Comparison of ENCODE assay signal across 27 cellular contexts in the genomic region with DNA sequence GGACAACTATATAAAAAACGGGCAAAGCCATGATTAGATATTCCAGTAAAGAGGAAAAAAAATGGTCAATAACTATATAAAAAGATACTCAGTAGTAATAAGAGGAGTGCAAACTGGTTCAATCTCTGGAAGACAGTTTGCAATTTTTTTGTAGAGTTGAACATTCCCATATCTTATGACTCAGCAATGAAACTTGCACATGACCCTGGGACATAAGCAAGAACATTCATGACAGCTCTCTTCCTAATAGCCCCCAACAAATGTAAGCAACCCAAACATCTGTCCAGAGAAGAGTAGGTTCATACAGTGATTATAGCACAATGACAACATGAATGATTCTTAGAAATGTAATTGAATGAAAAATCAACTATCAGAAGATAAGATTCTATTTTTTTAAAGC. TPM values are rescaled to one million over a fixed set of nuclear protein-coding genes. Genes with fewer than 3 reads are reported as not detected.
A peak's percentile ranks its signal among the peaks of the same experiment; 100 is the strongest.
DNase-seq lines count a peak whose midpoint lies in the region; ATAC-seq, FAIRE-seq and TF ChIP-seq lines count a peak whose summit lies in the region.
"Had no signal": no experiment of that assay in that cellular context is flagged by ENCODE, and none has a peak within 500 bp of the region (broad histone marks: within the 10 kb centered on the region; RNA-seq: fewer than 3 reads in every experiment).

No MANE protein-coding gene starts in this region.

- no peaks in the 10 kb centered on the region for H4K20me1 ChIP-seq in endothelial cell of umbilical vein (replicated peaks; ENCODE audit: control insufficient read depth, extremely low read depth, insufficient read depth, low read length)

- H3K27ac Mint-ChIP-seq in activated naive CD8-positive, alpha-beta T cell treated with anti-CD3 and anti-CD28 coated beads, Interleukin-2, amount 50 U/mL, for 24 hours: no peak overlapping the region
- no peak overlapping the region for H3K27ac Mint-ChIP-seq in HFFc6
- H3K27ac Mint-ChIP-seq: GM23338 had no signal

- H3K4me1 ChIP-seq in endothelial cell of umbilical vein (ENCODE audit: control insufficient read depth, extremely low read depth, insufficient read depth, low read length) (peaks cover 19% of the 10 kb centered on the region), upper lobe of left lung (no peaks in the 10 kb centered on the region)
- H3K4me1 ChIP-seq: BE2C had no signal

- peaks cover 8% of the 10 kb centered on the region for H3K9me3 Mint-ChIP-seq in activated naive CD8-positive, alpha-beta T cell treated with anti-CD3 and anti-CD28 coated beads, Interleukin-2, amount 50 U/mL, for 24 hours
- no peaks in the 10 kb centered on the region for H3K9me3 Mint-ChIP-seq in HFFc6

- FAIRE-seq in GM12892 (lab: Jason Lieb, UNC) (peak; percentile 44), endothelial cell of umbilical vein (lab: Jason Lieb, UNC) (peak; percentile 35)
- FAIRE-seq: A204.1, GM12878, GM18507, H54, HTR-8/SVneo had no signal

- TF ChIP-seq EP300 in upper lobe of left lung (IDR thresholded peaks at IDR 0.05): no peak

- no peaks in the 10 kb centered on the region for H3K9me3 ChIP-seq in endothelial cell of umbilical vein (replicated peaks; ENCODE audit: control insufficient read depth, insufficient read depth, low read length)
- H3K9me3 ChIP-seq in upper lobe of left lung: peaks cover 0 to 6% (median 2%) of the 10 kb centered on the region in 4 donors
- H3K9me3 ChIP-seq: BE2C had no signal

- peaks cover 5% of the 10 kb centered on the region for H3K27me3 Mint-ChIP-seq in activated naive CD8-positive, alpha-beta T cell treated with anti-CD3 and anti-CD28 coated beads, Interleukin-2, amount 50 U/mL, for 24 hours
- peaks cover 24% of the 10 kb centered on the region for H3K27me3 Mint-ChIP-seq in HFFc6 (ENCODE audit: insufficient read depth)

- TF ChIP-seq CTCF in endothelial cell of umbilical vein (IDR thresholded peaks at IDR 0.05; ENCODE audit: extremely low read depth in 1 of 2, insufficient read depth in 1 of 2, low read depth in 1 of 2, low read length in 2 of 2) (no peak), upper lobe of left lung (IDR thresholded peaks at IDR 0.05) (no peak), HFFc6 (IDR thresholded peaks at IDR 0.05) (no peak)

- CTCF ChIA-PET in endothelial cell of umbilical vein (lab: Charles Lee): interaction anchor here (0.6 to 1.5 kb wide), 9 partner anchors 9 to 86 kb away, joined by 3 to 5 read pairs (median 3); no protein-coding TSS in a partner anchor

- dilution Hi-C loops in endothelial cell of umbilical vein (cut with MboI; ENCODE audit: extremely low pct_ligation_motif_present, low sequenced_read_pairs): no loop called here

- H3K79me2 ChIP-seq in endothelial cell of umbilical vein (ENCODE audit: control insufficient read depth, insufficient read depth, low read length): no peaks in the 10 kb centered on the region

- no peak overlapping the region for H3K4me2 ChIP-seq in endothelial cell of umbilical vein (ENCODE audit: insufficient read depth, low read length)
- H3K4me2 ChIP-seq: GM23338 had no signal

- H3K4me3 ChIP-seq in endothelial cell of umbilical vein (replicated peaks in 1 of 3; ENCODE audit: insufficient read depth in 1 of 3, low read depth in 1 of 3, low read length in 3 of 3) (no peak overlapping the region), upper lobe of left lung (no peak overlapping the region)
- H3K4me3 ChIP-seq: GM12878, GM23338 had no signal

- no peak overlapping the region for H3K9ac ChIP-seq in endothelial cell of umbilical vein (replicated peaks; ENCODE audit: extremely low read depth, insufficient read depth, low read length)

- TF ChIP-seq POLR2A in GM12892 (IDR thresholded peaks at IDR 0.05; ENCODE audit: low read depth, low read length): no peak
- TF ChIP-seq POLR2A in endothelial cell of umbilical vein (IDR thresholded peaks at IDR 0.05; ENCODE audit: low read depth, low read length): no peak
- TF ChIP-seq POLR2A in upper lobe of left lung (IDR thresholded peaks at IDR 0.05): no peak

- H3K4me1 Mint-ChIP-seq in activated naive CD8-positive, alpha-beta T cell treated with anti-CD3 and anti-CD28 coated beads, Interleukin-2, amount 50 U/mL, for 24 hours: no peaks in the 10 kb centered on the region
- no peaks in the 10 kb centered on the region for H3K4me1 Mint-ChIP-seq in HFFc6 (ENCODE audit: low read depth)
- H3K4me1 Mint-ChIP-seq: GM23338 had no signal

- H3K36me3 Mint-ChIP-seq in activated naive CD8-positive, alpha-beta T cell treated with anti-CD3 and anti-CD28 coated beads, Interleukin-2, amount 50 U/mL, for 24 hours (ENCODE audit: low read depth): no peaks in the 10 kb centered on the region
- H3K36me3 Mint-ChIP-seq in HFFc6 (ENCODE audit: low read depth): no peaks in the 10 kb centered on the region

- no peaks in the 10 kb centered on the region for H3K9me1 ChIP-seq in endothelial cell of umbilical vein (replicated peaks; ENCODE audit: control insufficient read depth, extremely low read depth, insufficient read depth, low read length)

- BruUV-seq in endothelial cell of umbilical vein (replicated peaks; lab: Mats Ljungman, UMichigan): no TSS peak

- no peak overlapping the region for H3K4me3 Mint-ChIP-seq in activated naive CD8-positive, alpha-beta T cell treated with anti-CD3 and anti-CD28 coated beads, Interleukin-2, amount 50 U/mL, for 24 hours
- no peak overlapping the region for H3K4me3 Mint-ChIP-seq in HFFc6
- H3K4me3 Mint-ChIP-seq: CD4-positive, CD25-positive, alpha-beta regulatory T cell; CD8-positive, alpha-beta memory T cell; GM23338 had no signal

- WGBS in upper lobe of left lung, 2 donors: 82 to 88% methylated on average over 1 of the region's 1 CpG

- no peak for ATAC-seq in upper lobe of left lung (ENCODE audit: low FRiP score in 2 of 2)
- ATAC-seq in activated naive CD8-positive, alpha-beta T cell treated with anti-CD3 and anti-CD28 coated beads, Interleukin-2, amount 50 U/mL, for 24 hours: no peak
- ATAC-seq: GM12878, GM23338 had no signal

- H3K27ac ChIP-seq in endothelial cell of umbilical vein (ENCODE audit: insufficient read depth, low read depth, low read length) (no peak overlapping the region), upper lobe of left lung (no peak overlapping the region)

- intact Hi-C loops in endothelial cell of umbilical vein (cut with micrococcal nuclease): no loop called here

- H3K27me3 ChIP-seq in endothelial cell of umbilical vein (ENCODE audit: control insufficient read depth in 2 of 2, insufficient read depth in 2 of 2, low read length in 2 of 2) (no peaks in the 10 kb centered on the region), upper lobe of left lung (no peaks in the 10 kb centered on the region)

- POLR2A ChIA-PET in endothelial cell of umbilical vein (lab: Charles Lee): no interaction called here

- no peak overlapping the region for H2AFZ ChIP-seq in endothelial cell of umbilical vein (ENCODE audit: low read depth, low read length)
- H2AFZ ChIP-seq: GM23338 had no signal

- H3K36me3 ChIP-seq in endothelial cell of umbilical vein (ENCODE audit: control insufficient read depth in 2 of 2, extremely low read depth in 1 of 2, insufficient read depth in 2 of 2, low read length in 2 of 2): no peaks in the 10 kb centered on the region
- no peaks in the 10 kb centered on the region for H3K36me3 ChIP-seq in upper lobe of left lung
- H3K36me3 ChIP-seq: BE2C had no signal

- DNase-seq in GM12892 (ENCODE audit: insufficient read length) (no peak), NCI-H226 (peak; percentile 2), endothelial cell of umbilical vein (ENCODE audit: low read depth, low spot score) (no peak), foreskin melanocyte (peak; percentile 14), upper lobe of left lung (no peak), SIG-M5 treated with dmso at 0.1 percent for 504 hours (lab: John Stamatoyannopoulos, UW; ENCODE audit: unreplicated experiment) (no peak), HFFc6 (no peak)
- DNase-seq in activated naive CD8-positive, alpha-beta T cell treated with anti-CD3 and anti-CD28 coated beads, Interleukin-2, amount 50 U/mL, for 24 hours: no peak
- DNase-seq: ACHN; BE2C; C1 segment of cervical spinal cord; CD4-positive, CD25-positive, alpha-beta regulatory T cell; CD8-positive, alpha-beta memory T cell; COR-L47; DMS 273 treated with DMSO at 0.1 percent for 48 hours; DMS53; DND-41; EL; HCEC 1CT; IMR-90 had no signal

TF ChIP-seq in endothelial cell of umbilical vein, 7 proteins besides CTCF, POLR2A, EP300 and RAD21 (continues in another document):
- no peak for TF ChIP-seq POLR2AphosphoS5 (IDR thresholded peaks at IDR 0.05; ENCODE audit: insufficient read depth, low read depth, low read length)
- TF ChIP-seq, protein P1, sequence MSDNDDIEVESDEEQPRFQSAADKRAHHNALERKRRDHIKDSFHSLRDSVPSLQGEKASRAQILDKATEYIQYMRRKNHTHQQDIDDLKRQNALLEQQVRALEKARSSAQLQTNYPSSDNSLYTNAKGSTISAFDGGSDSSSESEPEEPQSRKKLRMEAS (IDR thresholded peaks at IDR 0.05; ENCODE audit: insufficient read depth, insufficient read length): no peak
- TF ChIP-seq MYC (IDR thresholded peaks at IDR 0.05; ENCODE audit: low read depth, low read length): no peak

RNA-seq across cellular contexts. Expression of a gene that starts 21.8 kb away (rescaled TPM):
- polyA plus RNA-seq in GM12892 (2012; ENCODE audit: missing spikeins): 14.7 TPM
- 20.6 and 24.9 TPM in 2 replicates for total RNA-seq in endothelial cell of umbilical vein
- 68.2 and 100 TPM in 2 replicates for polyA plus RNA-seq in endothelial cell of umbilical vein
- 31.6 and 44.4 TPM in 2 replicates for polyA plus RNA-seq in endothelial cell of umbilical vein (2011; cell fraction: cytosol; rRNA removed)
- polyA plus RNA-seq in endothelial cell of umbilical vein (2011; cell fraction: nucleus; rRNA removed): 67.6 and 71.3 TPM in 2 replicates
- polyA plus RNA-seq in endothelial cell of umbilical vein (2012): 33.4 and 53.4 TPM in 2 replicates
- polyA minus RNA-seq in endothelial cell of umbilical vein: 68.3 and 84.4 TPM in 2 replicates
- polyA minus RNA-seq in endothelial cell of umbilical vein (2011; cell fraction: cytosol; rRNA and poly(A)+ RNA removed): not detected
- polyA minus RNA-seq in endothelial cell of umbilical vein (2011; cell fraction: nucleus; rRNA and poly(A)+ RNA removed): 19.7 and 28.6 TPM in 2 replicates
- 10 to 100 TPM in 5 of 6 donors, 1 to 10 TPM in 1; 8.2 to 43.0 (median 24.2) TPM for total RNA-seq in upper lobe of left lung
- 1 to 10 TPM in 5 of 6 experiments, under 1 TPM in 1; 0.76 to 3.2 (median 2.4) TPM for total RNA-seq in HFFc6 (2021; fragmentation: NEBNext Ultra II Directional; extraction: Animal tissue kit (Norgen Biotek cat#: 25700))
- total RNA-seq: G401, GM23338, IMR-90 had no signal
- polyA plus RNA-seq: GM23338, IMR-90 had no signal

RNA-seq across cellular contexts. Expression of a gene that starts 30.8 kb away (rescaled TPM):
- polyA plus RNA-seq in GM12892 (2012; ENCODE audit: missing spikeins): 30.6 TPM
- total RNA-seq in endothelial cell of umbilical vein: not detected in 2 replicates
- 0.07 and 0.13 TPM in 2 replicates for polyA plus RNA-seq in endothelial cell of umbilical vein
- polyA plus RNA-seq in endothelial cell of umbilical vein (2011; cell fraction: cytosol; rRNA removed): 0.08 and 0.10 TPM in 2 replicates
- not detected in 2 replicates for polyA plus RNA-seq in endothelial cell of umbilical vein (2011; cell fraction: nucleus; rRNA removed)
- polyA plus RNA-seq in endothelial cell of umbilical vein (2012): not detected in 2 replicates
- polyA minus RNA-seq in endothelial cell of umbilical vein: not detected in 2 replicates
- polyA minus RNA-seq in endothelial cell of umbilical vein (2011; cell fraction: cytosol; rRNA and poly(A)+ RNA removed): not detected
- not detected in 2 replicates for polyA minus RNA-seq in endothelial cell of umbilical vein (2011; cell fraction: nucleus; rRNA and poly(A)+ RNA removed)
- total RNA-seq in upper lobe of left lung: 10 to 100 TPM; 28.2 to 72.5 (median 54.3) TPM
- total RNA-seq in HFFc6 (2021; fragmentation: NEBNext Ultra II Directional; extraction: Animal tissue kit (Norgen Biotek cat#: 25700)): not detected
- total RNA-seq: G401, GM23338, IMR-90 had no signal
- polyA plus RNA-seq: GM23338, IMR-90 had no signal

Comparison
In these comparisons a context has a peak if more than half of its experiments do, and no peak if none do; other contexts are left out.
1. DNase-seq: peak in NCI-H226 (single experiment) and foreskin melanocyte (single experiment); none in GM12892 (single experiment), endothelial cell of umbilical vein (single experiment), upper lobe of left lung (0 of 2), activated naive CD8-positive, alpha-beta T cell treated with anti-CD3 and anti-CD28 coated beads, Interleukin-2, amount 50 U/mL, for 24 hours (single experiment), SIG-M5 treated with dmso at 0.1 percent for 504 hours (single experiment) and HFFc6 (single experiment).
2. RNA of a gene that starts 30.8 kb away (total RNA-seq): 28.2 to 72.5 TPM in upper lobe of left lung; not detected in endothelial cell of umbilical vein and not detected in HFFc6; every median in the first group is over 10 times any median in the second.